Comparison of ENCODE assay signal across 9 cellular contexts in the genomic region with DNA sequence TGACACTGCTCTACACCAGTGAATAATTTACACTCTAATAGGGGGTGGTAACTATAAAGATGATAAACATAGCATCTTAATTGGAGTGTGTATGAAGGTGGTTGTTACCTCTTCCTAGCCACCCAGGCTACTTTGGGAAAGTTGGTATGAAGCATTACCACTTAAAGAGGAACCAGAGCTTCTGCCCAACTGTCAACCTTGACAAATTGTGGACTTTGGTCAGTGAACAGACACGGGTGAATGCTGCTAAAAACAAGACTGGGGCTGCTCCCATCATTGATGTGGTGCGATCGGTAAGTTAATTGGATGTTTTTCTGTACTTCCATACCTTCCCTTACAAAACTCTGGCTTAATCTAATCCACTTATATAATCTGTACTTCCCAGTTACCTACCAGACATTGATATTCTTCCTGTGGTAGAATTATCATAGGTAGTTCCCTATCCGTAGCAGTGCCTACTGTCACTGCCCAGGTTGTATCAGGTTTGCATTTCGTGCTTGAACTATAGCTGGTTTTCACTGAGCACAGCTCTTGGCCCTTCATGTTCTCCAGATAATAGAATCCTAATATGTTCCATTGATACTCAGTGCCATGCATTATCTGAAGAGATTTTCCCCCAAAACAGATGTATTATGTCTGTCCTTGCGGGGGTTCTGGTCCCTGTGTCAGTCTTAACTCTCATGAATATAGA. TPM values are rescaled to one million over a fixed set of nuclear protein-coding genes. Genes with fewer than 3 reads are reported as not detected.
DNase-seq lines count a peak whose midpoint lies in the region; TF ChIP-seq lines count a peak whose summit lies in the region.
"Had no signal": no experiment of that assay in that cellular context is flagged by ENCODE, and none has a peak within 500 bp of the region (broad histone marks: within the 10 kb centered on the region; RNA-seq: fewer than 3 reads in every experiment).

No MANE protein-coding gene starts in this region.

- intact Hi-C loops in posterior vena cava (cut with DNase I): loop anchor here in 1 of 2 donors (5.0 kb wide), 1 partner anchor 123 kb away; no protein-coding TSS in a partner anchor

- CTCF ChIA-PET in BJ (lab: Yijun Ruan, JAX): interaction anchor here (0.6 to 1.5 kb wide), 2 partner anchors 11 to 88 kb away, joined by 3 to 4 read pairs; no protein-coding TSS in a partner anchor

- H3K9me3 Mint-ChIP-seq in IgD-negative memory B cell: peaks cover 0 to 3% (median 3%) of the 10 kb centered on the region in 3 donors

- WGBS in mesodermal cell (ENCODE audit: insufficient coverage in 2 of 2), 2 experiments: 98 to 100% methylated on average over 2 to 5 of the region's 6 CpGs

- peaks cover 12% of the 10 kb centered on the region for H3K36me3 ChIP-seq in BJ (ENCODE audit: control insufficient read depth, insufficient read depth, low read length)
- peaks cover 41% of the 10 kb centered on the region for H3K36me3 ChIP-seq in brain microvascular endothelial cell (replicated peaks)
- peaks cover 44% of the 10 kb centered on the region for H3K36me3 ChIP-seq in mesodermal cell (ENCODE audit: control insufficient read depth, insufficient read depth, low read length)

- H3K27me3 Mint-ChIP-seq in IgD-negative memory B cell: no peaks in the 10 kb centered on the region

- H3K27me3 ChIP-seq in BJ (ENCODE audit: control insufficient read depth, insufficient read depth, low read length): no peaks in the 10 kb centered on the region
- H3K27me3 ChIP-seq in brain microvascular endothelial cell (replicated peaks): no peaks in the 10 kb centered on the region

- no peak for TF ChIP-seq CTCF in BJ (IDR thresholded peaks at IDR 0.05; ENCODE audit: insufficient read depth, low read depth, low read length)
- TF ChIP-seq CTCF in brain microvascular endothelial cell (IDR thresholded peaks at IDR 0.05; ENCODE audit: low read depth, low read length, missing control alignments): no peak

- POLR2A ChIA-PET in BJ (lab: Charles Lee): interaction anchor here (0.6 kb wide), 1 partner anchor 22 kb away, joined by 4 read pairs; no protein-coding TSS in a partner anchor

- peak overlapping the region; percentile 93 to 98 (median 96) for H3K27ac Mint-ChIP-seq in IgD-negative memory B cell

- in situ Hi-C loops in brain microvascular endothelial cell (cut with HindIII; ENCODE audit: low pct_ligation_motif_present, low sequenced_read_pairs): no loop called here

- H3K4me1 ChIP-seq in mesodermal cell (ENCODE audit: control insufficient read depth, insufficient read depth, low read length, poor library complexity, severe bottlenecking): peaks cover 29% of the 10 kb centered on the region

- H3K4me3 Mint-ChIP-seq in IgD-negative memory B cell: peak overlapping the region; percentile 90 to 98 (median 94)

- H3K36me3 Mint-ChIP-seq in IgD-negative memory B cell: peaks cover 9% of the 10 kb centered on the region

- H3K27ac ChIP-seq in brain microvascular endothelial cell (peak overlapping the region; percentile 93), mesodermal cell (ENCODE audit: low read depth, low read length, severe bottlenecking) (peak overlapping the region; percentile 36)

- DNase-seq in BJ (ENCODE audit: low read depth) (no peak), brain microvascular endothelial cell (no peak), kidney glomerular epithelial cell (lab: John Stamatoyannopoulos, UW) (no peak), NCI-H1694 (lab: John Stamatoyannopoulos, UW) (no peak), posterior vena cava (ENCODE audit: low spot score) (no peak), AG08395 (ENCODE audit: low spot score) (no peak)
- DNase-seq: NCI-H2171 had no signal

- H3K9me3 ChIP-seq in mesodermal cell (ENCODE audit: control insufficient read depth, low read length): no peaks in the 10 kb centered on the region

- H3K4me3 ChIP-seq in BJ (ENCODE audit: low read depth, low read length): peak overlapping the region; percentile 92
- peak overlapping the region; percentile 96 for H3K4me3 ChIP-seq in brain microvascular endothelial cell (ENCODE audit: low read depth, low read length)
- H3K4me3 ChIP-seq in mesodermal cell (ENCODE audit: extremely low read depth, insufficient read depth, low read length, poor library complexity, severe bottlenecking): peak overlapping the region; percentile 99

- peaks cover 34 to 53% (median 53%) of the 10 kb centered on the region in 3 donors for H3K4me1 Mint-ChIP-seq in IgD-negative memory B cell

RNA-seq across cellular contexts. Expression of a gene that starts 2.2 kb away (rescaled TPM):
- 988 and 1,148 TPM in 2 replicates for polyA plus RNA-seq in BJ (2011; rRNA removed)
- polyA minus RNA-seq in BJ (2011; rRNA and poly(A)+ RNA removed): 221 and 239 TPM in 2 replicates
- polyA plus RNA-seq in IgD-negative memory B cell: 4,311 TPM
- polyA plus RNA-seq in mesodermal cell (2013, experiment 1 of 2): 2,844 TPM
- 2,596 TPM for polyA plus RNA-seq in mesodermal cell (2013, experiment 2 of 2)
- total RNA-seq in posterior vena cava: 100 to 1,000 TPM; 610 to 698 TPM

RNA-seq across cellular contexts. Expression of a gene that starts 2.3 kb away (rescaled TPM):
- 4.2 and 5.6 TPM in 2 replicates for polyA plus RNA-seq in BJ (2011; rRNA removed)
- polyA minus RNA-seq in BJ (2011; rRNA and poly(A)+ RNA removed): 3.9 and 4.3 TPM in 2 replicates
- 0.75 TPM for polyA plus RNA-seq in IgD-negative memory B cell
- polyA plus RNA-seq in mesodermal cell (2013, experiment 1 of 2): 4.3 TPM
- polyA plus RNA-seq in mesodermal cell (2013, experiment 2 of 2): 3.9 TPM
- total RNA-seq in posterior vena cava: 10 to 100 TPM in 1 of 2 donors, 1 to 10 TPM in 1; 5.9 to 13.4 TPM
